In the genomic region with DNA sequence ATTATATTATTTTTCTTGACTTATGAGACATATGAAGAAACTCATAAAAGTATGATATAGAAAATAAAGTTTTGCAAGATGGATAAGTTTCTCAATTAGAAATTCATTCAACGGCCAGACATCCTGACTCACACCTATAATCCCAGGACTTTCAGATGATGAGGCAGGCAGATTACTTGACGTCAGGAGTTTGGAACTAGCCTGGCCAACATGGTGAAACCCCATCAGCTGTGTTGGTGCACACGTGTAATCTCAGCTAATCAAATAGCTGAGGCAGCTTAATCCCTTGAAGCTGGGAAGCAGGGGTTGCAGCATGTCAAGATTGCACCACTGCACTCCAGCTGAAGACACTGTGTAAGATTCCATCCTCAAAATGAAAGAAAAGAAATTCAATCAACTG, we compare ENCODE assay signal across 6 cellular contexts. TPM values are rescaled to one million over a fixed set of nuclear protein-coding genes. Genes with fewer than 3 reads are reported as not detected.
"Had no signal": no experiment of that assay in that cellular context is flagged by ENCODE, and none has a peak within 500 bp of the region (broad histone marks: within the 10 kb centered on the region; RNA-seq: fewer than 3 reads in every experiment).

No MANE protein-coding gene starts in this region.

RNA-seq across cellular contexts. Expression of a gene that starts 28.0 kb away (rescaled TPM):
- total RNA-seq: HepG2, HT-29, HT1080, IMR-90, K562 had no signal
- polyA plus RNA-seq: HepG2, IgD-negative memory B cell, IMR-90, K562 had no signal
